ENCODE assay signal across 1 cellular context in the genomic region with DNA sequence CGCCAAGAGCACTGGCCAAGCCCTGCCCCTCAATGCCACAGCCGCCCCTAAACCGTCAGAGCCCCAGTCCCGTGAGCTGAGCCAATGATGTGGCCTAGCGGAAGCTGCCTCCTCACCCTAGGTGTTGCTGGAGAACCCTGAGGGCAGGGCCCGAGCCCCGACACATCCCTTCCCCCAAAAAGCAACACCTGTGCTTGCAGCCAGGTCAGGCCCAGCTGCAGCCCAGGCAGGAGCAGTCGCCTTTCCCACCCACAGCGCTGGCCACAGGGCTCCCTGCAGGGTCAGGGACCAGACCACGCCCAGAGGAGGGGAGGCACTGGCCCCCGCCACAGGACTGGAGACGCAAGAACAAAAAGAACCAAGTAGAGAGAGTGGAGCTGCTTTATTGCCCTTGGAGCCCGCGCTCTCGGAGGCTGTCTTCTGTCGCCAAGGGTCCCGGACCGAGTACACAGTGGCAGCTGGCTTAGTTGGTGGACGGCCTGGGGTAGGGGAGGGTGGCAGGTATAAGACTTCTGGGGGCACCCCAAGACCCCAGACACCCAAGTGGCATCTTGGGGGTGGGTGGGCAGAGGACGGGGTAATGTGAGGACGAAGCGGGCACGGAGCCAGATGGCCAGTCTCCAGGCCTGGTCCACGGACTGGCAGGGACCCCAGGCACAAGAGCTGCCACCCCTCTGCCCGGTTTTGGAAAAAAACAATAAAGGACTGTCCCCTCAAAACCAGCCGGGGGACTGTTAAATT.
A peak's percentile ranks its signal among the peaks of the same experiment; 100 is the strongest.
TF ChIP-seq lines count a peak whose summit lies in the region.

No MANE protein-coding gene starts in this region.

TF ChIP-seq in HEK293, 187 proteins besides CTCF, POLR2A, EP300 and RAD21 (continues in another document):
- TF ChIP-seq ZNF560 (tag by site-specific recombination; IDR thresholded peaks at IDR 0.05; ENCODE audit: borderline replicate concordance) (no peak), ZBTB1 (tag by site-specific recombination; IDR thresholded peaks at IDR 0.05) (no peak), ZNF76 (tag by site-specific recombination; IDR thresholded peaks at IDR 0.05; ENCODE audit: borderline replicate concordance, low read depth) (no peak), TCF7L2 (IDR thresholded peaks at IDR 0.05; ENCODE audit: borderline replicate concordance, low read depth, low read length) (no peak), ZEB2 (tag by site-specific recombination; IDR thresholded peaks at IDR 0.05) (peak; percentile 49; the same call in 1 of the 2 replicates), BCL11A (tag by site-specific recombination; IDR thresholded peaks at IDR 0.05; ENCODE audit: low read depth) (no peak), ZNF175 (tag by site-specific recombination; IDR thresholded peaks at IDR 0.05) (no peak), ZNF626 (tag by site-specific recombination; IDR thresholded peaks at IDR 0.05) (no peak), ZNF19 (tag by site-specific recombination; IDR thresholded peaks at IDR 0.05; ENCODE audit: low read depth) (no peak), SP2 (tag by site-specific recombination; IDR thresholded peaks at IDR 0.05) (peak; percentile 16; the same call in 1 of the 2 replicates), ZNF404 (tag by site-specific recombination; IDR thresholded peaks at IDR 0.05) (no peak), KLF8 (tag by site-specific recombination; IDR thresholded peaks at IDR 0.05) (no peak; the same call in 1 of the 2 replicates), ZIC2 (tag by site-specific recombination; IDR thresholded peaks at IDR 0.05) (peak; percentile 61; the same call in 1 of the 2 replicates)
- TF ChIP-seq, protein P1, sequence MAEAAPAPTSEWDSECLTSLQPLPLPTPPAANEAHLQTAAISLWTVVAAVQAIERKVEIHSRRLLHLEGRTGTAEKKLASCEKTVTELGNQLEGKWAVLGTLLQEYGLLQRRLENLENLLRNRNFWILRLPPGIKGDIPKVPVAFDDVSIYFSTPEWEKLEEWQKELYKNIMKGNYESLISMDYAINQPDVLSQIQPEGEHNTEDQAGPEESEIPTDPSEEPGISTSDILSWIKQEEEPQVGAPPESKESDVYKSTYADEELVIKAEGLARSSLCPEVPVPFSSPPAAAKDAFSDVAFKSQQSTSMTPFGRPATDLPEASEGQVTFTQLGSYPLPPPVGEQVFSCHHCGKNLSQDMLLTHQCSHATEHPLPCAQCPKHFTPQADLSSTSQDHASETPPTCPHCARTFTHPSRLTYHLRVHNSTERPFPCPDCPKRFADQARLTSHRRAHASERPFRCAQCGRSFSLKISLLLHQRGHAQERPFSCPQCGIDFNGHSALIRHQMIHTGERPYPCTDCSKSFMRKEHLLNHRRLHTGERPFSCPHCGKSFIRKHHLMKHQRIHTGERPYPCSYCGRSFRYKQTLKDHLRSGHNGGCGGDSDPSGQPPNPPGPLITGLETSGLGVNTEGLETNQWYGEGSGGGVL (tag by site-specific recombination; IDR thresholded peaks at IDR 0.05), result 0 out of 2 replicates have a peak, but pooled peaks have one; percentile 15
- TF ChIP-seq, protein P2, sequence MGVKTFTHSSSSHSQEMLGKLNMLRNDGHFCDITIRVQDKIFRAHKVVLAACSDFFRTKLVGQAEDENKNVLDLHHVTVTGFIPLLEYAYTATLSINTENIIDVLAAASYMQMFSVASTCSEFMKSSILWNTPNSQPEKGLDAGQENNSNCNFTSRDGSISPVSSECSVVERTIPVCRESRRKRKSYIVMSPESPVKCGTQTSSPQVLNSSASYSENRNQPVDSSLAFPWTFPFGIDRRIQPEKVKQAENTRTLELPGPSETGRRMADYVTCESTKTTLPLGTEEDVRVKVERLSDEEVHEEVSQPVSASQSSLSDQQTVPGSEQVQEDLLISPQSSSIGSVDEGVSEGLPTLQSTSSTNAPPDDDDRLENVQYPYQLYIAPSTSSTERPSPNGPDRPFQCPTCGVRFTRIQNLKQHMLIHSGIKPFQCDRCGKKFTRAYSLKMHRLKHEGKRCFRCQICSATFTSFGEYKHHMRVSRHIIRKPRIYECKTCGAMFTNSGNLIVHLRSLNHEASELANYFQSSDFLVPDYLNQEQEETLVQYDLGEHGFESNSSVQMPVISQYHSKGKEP (tag by site-specific recombination; IDR thresholded peaks at IDR 0.05), result peak; percentile 4; the same call in 1 of the 2 replicates
- TF ChIP-seq, protein P3, sequence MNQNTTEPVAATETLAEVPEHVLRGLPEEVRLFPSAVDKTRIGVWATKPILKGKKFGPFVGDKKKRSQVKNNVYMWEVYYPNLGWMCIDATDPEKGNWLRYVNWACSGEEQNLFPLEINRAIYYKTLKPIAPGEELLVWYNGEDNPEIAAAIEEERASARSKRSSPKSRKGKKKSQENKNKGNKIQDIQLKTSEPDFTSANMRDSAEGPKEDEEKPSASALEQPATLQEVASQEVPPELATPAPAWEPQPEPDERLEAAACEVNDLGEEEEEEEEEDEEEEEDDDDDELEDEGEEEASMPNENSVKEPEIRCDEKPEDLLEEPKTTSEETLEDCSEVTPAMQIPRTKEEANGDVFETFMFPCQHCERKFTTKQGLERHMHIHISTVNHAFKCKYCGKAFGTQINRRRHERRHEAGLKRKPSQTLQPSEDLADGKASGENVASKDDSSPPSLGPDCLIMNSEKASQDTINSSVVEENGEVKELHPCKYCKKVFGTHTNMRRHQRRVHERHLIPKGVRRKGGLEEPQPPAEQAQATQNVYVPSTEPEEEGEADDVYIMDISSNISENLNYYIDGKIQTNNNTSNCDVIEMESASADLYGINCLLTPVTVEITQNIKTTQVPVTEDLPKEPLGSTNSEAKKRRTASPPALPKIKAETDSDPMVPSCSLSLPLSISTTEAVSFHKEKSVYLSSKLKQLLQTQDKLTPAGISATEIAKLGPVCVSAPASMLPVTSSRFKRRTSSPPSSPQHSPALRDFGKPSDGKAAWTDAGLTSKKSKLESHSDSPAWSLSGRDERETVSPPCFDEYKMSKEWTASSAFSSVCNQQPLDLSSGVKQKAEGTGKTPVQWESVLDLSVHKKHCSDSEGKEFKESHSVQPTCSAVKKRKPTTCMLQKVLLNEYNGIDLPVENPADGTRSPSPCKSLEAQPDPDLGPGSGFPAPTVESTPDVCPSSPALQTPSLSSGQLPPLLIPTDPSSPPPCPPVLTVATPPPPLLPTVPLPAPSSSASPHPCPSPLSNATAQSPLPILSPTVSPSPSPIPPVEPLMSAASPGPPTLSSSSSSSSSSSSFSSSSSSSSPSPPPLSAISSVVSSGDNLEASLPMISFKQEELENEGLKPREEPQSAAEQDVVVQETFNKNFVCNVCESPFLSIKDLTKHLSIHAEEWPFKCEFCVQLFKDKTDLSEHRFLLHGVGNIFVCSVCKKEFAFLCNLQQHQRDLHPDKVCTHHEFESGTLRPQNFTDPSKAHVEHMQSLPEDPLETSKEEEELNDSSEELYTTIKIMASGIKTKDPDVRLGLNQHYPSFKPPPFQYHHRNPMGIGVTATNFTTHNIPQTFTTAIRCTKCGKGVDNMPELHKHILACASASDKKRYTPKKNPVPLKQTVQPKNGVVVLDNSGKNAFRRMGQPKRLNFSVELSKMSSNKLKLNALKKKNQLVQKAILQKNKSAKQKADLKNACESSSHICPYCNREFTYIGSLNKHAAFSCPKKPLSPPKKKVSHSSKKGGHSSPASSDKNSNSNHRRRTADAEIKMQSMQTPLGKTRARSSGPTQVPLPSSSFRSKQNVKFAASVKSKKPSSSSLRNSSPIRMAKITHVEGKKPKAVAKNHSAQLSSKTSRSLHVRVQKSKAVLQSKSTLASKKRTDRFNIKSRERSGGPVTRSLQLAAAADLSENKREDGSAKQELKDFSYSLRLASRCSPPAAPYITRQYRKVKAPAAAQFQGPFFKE (tag by site-specific recombination; IDR thresholded peaks at IDR 0.05; ENCODE audit: borderline replicate concordance), result no peak
- TF ChIP-seq, protein P4, sequence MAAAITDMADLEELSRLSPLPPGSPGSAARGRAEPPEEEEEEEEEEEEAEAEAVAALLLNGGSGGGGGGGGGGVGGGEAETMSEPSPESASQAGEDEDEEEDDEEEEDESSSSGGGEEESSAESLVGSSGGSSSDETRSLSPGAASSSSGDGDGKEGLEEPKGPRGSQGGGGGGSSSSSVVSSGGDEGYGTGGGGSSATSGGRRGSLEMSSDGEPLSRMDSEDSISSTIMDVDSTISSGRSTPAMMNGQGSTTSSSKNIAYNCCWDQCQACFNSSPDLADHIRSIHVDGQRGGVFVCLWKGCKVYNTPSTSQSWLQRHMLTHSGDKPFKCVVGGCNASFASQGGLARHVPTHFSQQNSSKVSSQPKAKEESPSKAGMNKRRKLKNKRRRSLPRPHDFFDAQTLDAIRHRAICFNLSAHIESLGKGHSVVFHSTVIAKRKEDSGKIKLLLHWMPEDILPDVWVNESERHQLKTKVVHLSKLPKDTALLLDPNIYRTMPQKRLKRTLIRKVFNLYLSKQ (tag by site-specific recombination; IDR thresholded peaks at IDR 0.05; ENCODE audit: borderline replicate concordance), result no peak
- TF ChIP-seq, protein P5, sequence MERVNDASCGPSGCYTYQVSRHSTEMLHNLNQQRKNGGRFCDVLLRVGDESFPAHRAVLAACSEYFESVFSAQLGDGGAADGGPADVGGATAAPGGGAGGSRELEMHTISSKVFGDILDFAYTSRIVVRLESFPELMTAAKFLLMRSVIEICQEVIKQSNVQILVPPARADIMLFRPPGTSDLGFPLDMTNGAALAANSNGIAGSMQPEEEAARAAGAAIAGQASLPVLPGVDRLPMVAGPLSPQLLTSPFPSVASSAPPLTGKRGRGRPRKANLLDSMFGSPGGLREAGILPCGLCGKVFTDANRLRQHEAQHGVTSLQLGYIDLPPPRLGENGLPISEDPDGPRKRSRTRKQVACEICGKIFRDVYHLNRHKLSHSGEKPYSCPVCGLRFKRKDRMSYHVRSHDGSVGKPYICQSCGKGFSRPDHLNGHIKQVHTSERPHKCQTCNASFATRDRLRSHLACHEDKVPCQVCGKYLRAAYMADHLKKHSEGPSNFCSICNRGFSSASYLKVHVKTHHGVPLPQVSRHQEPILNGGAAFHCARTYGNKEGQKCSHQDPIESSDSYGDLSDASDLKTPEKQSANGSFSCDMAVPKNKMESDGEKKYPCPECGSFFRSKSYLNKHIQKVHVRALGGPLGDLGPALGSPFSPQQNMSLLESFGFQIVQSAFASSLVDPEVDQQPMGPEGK (tag by site-specific recombination; IDR thresholded peaks at IDR 0.05), result peak; percentile 74
- TF ChIP-seq, protein P6, sequence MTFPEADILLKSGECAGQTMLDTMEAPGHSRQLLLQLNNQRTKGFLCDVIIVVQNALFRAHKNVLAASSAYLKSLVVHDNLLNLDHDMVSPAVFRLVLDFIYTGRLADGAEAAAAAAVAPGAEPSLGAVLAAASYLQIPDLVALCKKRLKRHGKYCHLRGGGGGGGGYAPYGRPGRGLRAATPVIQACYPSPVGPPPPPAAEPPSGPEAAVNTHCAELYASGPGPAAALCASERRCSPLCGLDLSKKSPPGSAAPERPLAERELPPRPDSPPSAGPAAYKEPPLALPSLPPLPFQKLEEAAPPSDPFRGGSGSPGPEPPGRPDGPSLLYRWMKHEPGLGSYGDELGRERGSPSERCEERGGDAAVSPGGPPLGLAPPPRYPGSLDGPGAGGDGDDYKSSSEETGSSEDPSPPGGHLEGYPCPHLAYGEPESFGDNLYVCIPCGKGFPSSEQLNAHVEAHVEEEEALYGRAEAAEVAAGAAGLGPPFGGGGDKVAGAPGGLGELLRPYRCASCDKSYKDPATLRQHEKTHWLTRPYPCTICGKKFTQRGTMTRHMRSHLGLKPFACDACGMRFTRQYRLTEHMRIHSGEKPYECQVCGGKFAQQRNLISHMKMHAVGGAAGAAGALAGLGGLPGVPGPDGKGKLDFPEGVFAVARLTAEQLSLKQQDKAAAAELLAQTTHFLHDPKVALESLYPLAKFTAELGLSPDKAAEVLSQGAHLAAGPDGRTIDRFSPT (tag by site-specific recombination; IDR thresholded peaks at IDR 0.05), result no peak
- TF ChIP-seq, protein P7, sequence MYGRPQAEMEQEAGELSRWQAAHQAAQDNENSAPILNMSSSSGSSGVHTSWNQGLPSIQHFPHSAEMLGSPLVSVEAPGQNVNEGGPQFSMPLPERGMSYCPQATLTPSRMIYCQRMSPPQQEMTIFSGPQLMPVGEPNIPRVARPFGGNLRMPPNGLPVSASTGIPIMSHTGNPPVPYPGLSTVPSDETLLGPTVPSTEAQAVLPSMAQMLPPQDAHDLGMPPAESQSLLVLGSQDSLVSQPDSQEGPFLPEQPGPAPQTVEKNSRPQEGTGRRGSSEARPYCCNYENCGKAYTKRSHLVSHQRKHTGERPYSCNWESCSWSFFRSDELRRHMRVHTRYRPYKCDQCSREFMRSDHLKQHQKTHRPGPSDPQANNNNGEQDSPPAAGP (tag by site-specific recombination; IDR thresholded peaks at IDR 0.05), result peak; percentile 15; the same call in 1 of the 2 replicates
- TF ChIP-seq, protein P8, sequence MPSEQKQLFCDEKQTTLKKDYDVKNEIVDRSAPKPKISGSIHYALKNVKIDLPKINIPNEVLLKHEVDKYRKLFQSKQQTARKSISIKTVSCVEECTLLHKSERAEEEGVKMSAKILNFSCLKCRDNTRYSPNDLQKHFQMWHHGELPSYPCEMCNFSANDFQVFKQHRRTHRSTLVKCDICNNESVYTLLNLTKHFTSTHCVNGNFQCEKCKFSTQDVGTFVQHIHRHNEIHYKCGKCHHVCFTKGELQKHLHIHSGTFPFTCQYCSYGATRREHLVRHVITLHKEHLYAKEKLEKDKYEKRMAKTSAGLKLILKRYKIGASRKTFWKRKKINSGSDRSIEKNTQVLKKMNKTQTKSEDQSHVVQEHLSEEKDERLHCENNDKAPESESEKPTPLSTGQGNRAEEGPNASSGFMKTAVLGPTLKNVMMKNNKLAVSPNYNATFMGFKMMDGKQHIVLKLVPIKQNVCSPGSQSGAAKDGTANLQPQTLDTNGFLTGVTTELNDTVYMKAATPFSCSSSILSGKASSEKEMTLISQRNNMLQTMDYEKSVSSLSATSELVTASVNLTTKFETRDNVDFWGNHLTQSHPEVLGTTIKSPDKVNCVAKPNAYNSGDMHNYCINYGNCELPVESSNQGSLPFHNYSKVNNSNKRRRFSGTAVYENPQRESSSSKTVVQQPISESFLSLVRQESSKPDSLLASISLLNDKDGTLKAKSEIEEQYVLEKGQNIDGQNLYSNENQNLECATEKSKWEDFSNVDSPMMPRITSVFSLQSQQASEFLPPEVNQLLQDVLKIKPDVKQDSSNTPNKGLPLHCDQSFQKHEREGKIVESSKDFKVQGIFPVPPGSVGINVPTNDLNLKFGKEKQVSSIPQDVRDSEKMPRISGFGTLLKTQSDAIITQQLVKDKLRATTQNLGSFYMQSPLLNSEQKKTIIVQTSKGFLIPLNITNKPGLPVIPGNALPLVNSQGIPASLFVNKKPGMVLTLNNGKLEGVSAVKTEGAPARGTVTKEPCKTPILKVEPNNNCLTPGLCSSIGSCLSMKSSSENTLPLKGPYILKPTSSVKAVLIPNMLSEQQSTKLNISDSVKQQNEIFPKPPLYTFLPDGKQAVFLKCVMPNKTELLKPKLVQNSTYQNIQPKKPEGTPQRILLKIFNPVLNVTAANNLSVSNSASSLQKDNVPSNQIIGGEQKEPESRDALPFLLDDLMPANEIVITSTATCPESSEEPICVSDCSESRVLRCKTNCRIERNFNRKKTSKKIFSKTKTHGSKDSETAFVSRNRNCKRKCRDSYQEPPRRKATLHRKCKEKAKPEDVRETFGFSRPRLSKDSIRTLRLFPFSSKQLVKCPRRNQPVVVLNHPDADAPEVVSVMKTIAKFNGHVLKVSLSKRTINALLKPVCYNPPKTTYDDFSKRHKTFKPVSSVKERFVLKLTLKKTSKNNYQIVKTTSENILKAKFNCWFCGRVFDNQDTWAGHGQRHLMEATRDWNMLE (tag by site-specific recombination; conservative IDR thresholded peaks at IDR 0.05; ENCODE audit: low read depth), result no peak
- TF ChIP-seq, protein P9, sequence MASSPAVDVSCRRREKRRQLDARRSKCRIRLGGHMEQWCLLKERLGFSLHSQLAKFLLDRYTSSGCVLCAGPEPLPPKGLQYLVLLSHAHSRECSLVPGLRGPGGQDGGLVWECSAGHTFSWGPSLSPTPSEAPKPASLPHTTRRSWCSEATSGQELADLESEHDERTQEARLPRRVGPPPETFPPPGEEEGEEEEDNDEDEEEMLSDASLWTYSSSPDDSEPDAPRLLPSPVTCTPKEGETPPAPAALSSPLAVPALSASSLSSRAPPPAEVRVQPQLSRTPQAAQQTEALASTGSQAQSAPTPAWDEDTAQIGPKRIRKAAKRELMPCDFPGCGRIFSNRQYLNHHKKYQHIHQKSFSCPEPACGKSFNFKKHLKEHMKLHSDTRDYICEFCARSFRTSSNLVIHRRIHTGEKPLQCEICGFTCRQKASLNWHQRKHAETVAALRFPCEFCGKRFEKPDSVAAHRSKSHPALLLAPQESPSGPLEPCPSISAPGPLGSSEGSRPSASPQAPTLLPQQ (tag by site-specific recombination; IDR thresholded peaks at IDR 0.05), result no peak
